8 cellular contexts compared by ENCODE assay signal in genomic region chr19:38648789-38649304, GRCh38. TPM values are rescaled to one million over a fixed set of nuclear protein-coding genes. Genes with fewer than 3 reads are reported as not detected.
DNase-seq lines count a peak whose midpoint lies in the region; ATAC-seq, FAIRE-seq and TF ChIP-seq lines count a peak whose summit lies in the region.

No MANE protein-coding gene starts in this region.

- peak overlapping the region; percentile 100 for H3K9ac ChIP-seq in astrocyte (ENCODE audit: low read length)

- CTCF ChIA-PET in activated naive CD4-positive, alpha-beta T cell treated with anti-CD3 and anti-CD28 coated beads for 36 hours (lab: Charles Lee) = no interaction called here

- no peaks in the 10 kb centered on the region for H3K9me3 ChIP-seq in astrocyte (ENCODE audit: insufficient read depth, low read depth, low read length)
- no peaks in the 10 kb centered on the region for H3K9me3 ChIP-seq in upper lobe of left lung

- 0 to 1% methylated on average over 12 of the region's 12 CpGs for WGBS in lower leg skin, 2 donors
- 0 to 1% methylated on average over 12 of the region's 12 CpGs for WGBS in upper lobe of left lung, 2 donors

- H3K4me1 ChIP-seq in astrocyte (ENCODE audit: insufficient read depth, low read length) (peaks cover 37% of the 10 kb centered on the region), upper lobe of left lung (peaks cover 48 to 53% (median 53%) of the 10 kb centered on the region in 4 donors)

- H3K4me1 Mint-ChIP-seq in activated naive CD4-positive, alpha-beta T cell treated with anti-CD3 and anti-CD28 coated beads for 36 hours (ENCODE audit: low read depth) = peaks cover 36% of the 10 kb centered on the region
- peaks cover 27% of the 10 kb centered on the region for H3K4me1 Mint-ChIP-seq in astrocyte (ENCODE audit: low read depth, unreplicated experiment)

- FAIRE-seq in astrocyte (lab: Jason Lieb, UNC) = no peak

- peak overlapping the region; percentile 99 for H3K27ac ChIP-seq in astrocyte (ENCODE audit: low read depth, low read length)
- peak overlapping the region; percentile 94 to 98 (median 97) for H3K27ac ChIP-seq in upper lobe of left lung

- H3K36me3 ChIP-seq in astrocyte (ENCODE audit: insufficient read depth, low read length) (no peaks in the 10 kb centered on the region), upper lobe of left lung (no peaks in the 10 kb centered on the region)

- ATAC-seq in upper lobe of left lung (ENCODE audit: low FRiP score in 2 of 2) (no peak), GM18858 (IDR thresholded peaks at IDR 0.05; ENCODE audit: unreplicated experiment) (no peak), GM21423 (IDR thresholded peaks at IDR 0.05; ENCODE audit: unreplicated experiment) (no peak)

- peak overlapping the region; percentile 96 for H3K4me3 Mint-ChIP-seq in activated naive CD4-positive, alpha-beta T cell treated with anti-CD3 and anti-CD28 coated beads for 36 hours
- peak overlapping the region; percentile 99 for H3K4me3 Mint-ChIP-seq in astrocyte (ENCODE audit: unreplicated experiment)

- intact Hi-C loops in activated naive CD4-positive, alpha-beta T cell treated with anti-CD3 and anti-CD28 coated beads for 36 hours (cut with micrococcal nuclease) = no loop called here
- intact Hi-C loops in lower leg skin (cut with DNase I; ENCODE audit: low total_unique reads) = no loop called here

- H3K27me3 ChIP-seq in astrocyte (ENCODE audit: insufficient read depth, low read length) (no peaks in the 10 kb centered on the region), upper lobe of left lung (no peaks in the 10 kb centered on the region)

- TF ChIP-seq EP300 in upper lobe of left lung (IDR thresholded peaks at IDR 0.05) = no peak

- H3K27me3 Mint-ChIP-seq in activated naive CD4-positive, alpha-beta T cell treated with anti-CD3 and anti-CD28 coated beads for 36 hours (ENCODE audit: low read depth) = peaks cover 38% of the 10 kb centered on the region
- no peaks in the 10 kb centered on the region for H3K27me3 Mint-ChIP-seq in astrocyte (ENCODE audit: low read depth, unreplicated experiment)

- H3K79me2 ChIP-seq in astrocyte (ENCODE audit: insufficient read depth, low read length) = peaks cover 64% of the 10 kb centered on the region

- H3K4me2 ChIP-seq in astrocyte (ENCODE audit: low read length) = peak overlapping the region; percentile 87

- H2AFZ ChIP-seq in astrocyte (ENCODE audit: low read depth, low read length) = no peak overlapping the region

- peaks cover 59% of the 10 kb centered on the region for H4K20me1 ChIP-seq in astrocyte (ENCODE audit: insufficient read depth, low read length)

- TF ChIP-seq POLR2A in lower leg skin (IDR thresholded peaks at IDR 0.05) (no peak), upper lobe of left lung (IDR thresholded peaks at IDR 0.05) (no peak)

- no peak for DNase-seq in activated naive CD4-positive, alpha-beta T cell treated with anti-CD3 and anti-CD28 coated beads for 36 hours
- no peak for DNase-seq in activated naive CD4-positive, alpha-beta T cell treated with Interleukin-2 at 50 U/mL for 16 hours
- DNase-seq in astrocyte (ENCODE audit: low read depth) (no peak), lower leg skin (ENCODE audit: low spot score in 2 of 2) (no peak), upper lobe of left lung (no peak), ecto neural progenitor cell (ENCODE audit: low spot score) (no peak)

- H3K9me3 Mint-ChIP-seq in activated naive CD4-positive, alpha-beta T cell treated with anti-CD3 and anti-CD28 coated beads for 36 hours = no peaks in the 10 kb centered on the region
- peaks cover 2% of the 10 kb centered on the region for H3K9me3 Mint-ChIP-seq in astrocyte (ENCODE audit: unreplicated experiment)

- H3K27ac Mint-ChIP-seq in activated naive CD4-positive, alpha-beta T cell treated with anti-CD3 and anti-CD28 coated beads for 36 hours = no peak overlapping the region
- H3K27ac Mint-ChIP-seq in astrocyte (ENCODE audit: unreplicated experiment) = peak overlapping the region; percentile 91

- peaks cover 6% of the 10 kb centered on the region for H3K36me3 Mint-ChIP-seq in activated naive CD4-positive, alpha-beta T cell treated with anti-CD3 and anti-CD28 coated beads for 36 hours (ENCODE audit: low read depth)
- H3K36me3 Mint-ChIP-seq in astrocyte (ENCODE audit: low read depth, unreplicated experiment) = peaks cover 6% of the 10 kb centered on the region

- TF ChIP-seq CTCF in astrocyte (IDR thresholded peaks at IDR 0.05; ENCODE audit: insufficient read depth, low read depth, low read length) (no peak), lower leg skin (IDR thresholded peaks at IDR 0.05) (no peak), upper lobe of left lung (IDR thresholded peaks at IDR 0.05) (no peak)

- H3K4me3 ChIP-seq in astrocyte (ENCODE audit: insufficient read depth, low read depth, low read length) (peak overlapping the region; percentile 94), lower leg skin (ENCODE audit: low read depth, poor library complexity, severe bottlenecking) (peak overlapping the region; percentile 96), upper lobe of left lung (peak overlapping the region; percentile 92 to 100 (median 98))

RNA-seq across cellular contexts. Expression of gene ACTN4, which starts 1.4 kb away (rescaled TPM):
- 100 to 1,000 TPM; 117 to 119 TPM for total RNA-seq in activated naive CD4-positive, alpha-beta T cell treated with anti-CD3 and anti-CD28 coated beads for 36 hours
- 805 and 879 TPM in 2 replicates for total RNA-seq in astrocyte
- 100 to 1,000 TPM; 411 to 572 (median 469) TPM for total RNA-seq in lower leg skin
- total RNA-seq in upper lobe of left lung = 100 to 1,000 TPM; 162 to 636 (median 512) TPM

RNA-seq across cellular contexts. Expression of gene EIF3K, which starts 29.9 kb away (rescaled TPM):
- total RNA-seq in activated naive CD4-positive, alpha-beta T cell treated with anti-CD3 and anti-CD28 coated beads for 36 hours = 100 to 1,000 TPM; 299 to 324 TPM
- total RNA-seq in astrocyte = 222 and 229 TPM in 2 replicates
- total RNA-seq in lower leg skin = 100 to 1,000 TPM; 417 to 543 (median 453) TPM
- 100 to 1,000 TPM; 142 to 404 (median 242) TPM for total RNA-seq in upper lobe of left lung

RNA-seq across cellular contexts. Expression of gene MAP4K1, which starts 31.1 kb away (rescaled TPM):
- total RNA-seq in activated naive CD4-positive, alpha-beta T cell treated with anti-CD3 and anti-CD28 coated beads for 36 hours = 100 to 1,000 TPM; 135 to 148 TPM
- total RNA-seq in astrocyte = 0.87 and 1.7 TPM in 2 replicates
- total RNA-seq in lower leg skin = 1 to 10 TPM in 3 of 4 donors, under 1 TPM in 1; 0.80 to 9.8 (median 5.6) TPM
- total RNA-seq in upper lobe of left lung = 10 to 100 TPM in 3 of 6 donors, 1 to 10 TPM in 3; 6.2 to 28.3 (median 9.9) TPM

Comparison
In these comparisons a context has a peak if more than half of its experiments do, and no peak if none do; other contexts are left out.
1. RNA of gene MAP4K1, which starts 31.1 kb away (total RNA-seq): 135 to 148 TPM in activated naive CD4-positive, alpha-beta T cell treated with anti-CD3 and anti-CD28 coated beads for 36 hours; 6.2 to 28.3 TPM in upper lobe of left lung, 0.80 to 9.8 TPM in lower leg skin and 0.87 to 1.7 TPM in astrocyte; every median in the first group is over 4 times any median in the second.
2. Peak in every context shown above with its lines, with median percentiles within 50 percentile points of each other: H3K4me3 ChIP-seq.